Comparison of ENCODE assay signal across 16 cellular contexts in the genomic region with DNA sequence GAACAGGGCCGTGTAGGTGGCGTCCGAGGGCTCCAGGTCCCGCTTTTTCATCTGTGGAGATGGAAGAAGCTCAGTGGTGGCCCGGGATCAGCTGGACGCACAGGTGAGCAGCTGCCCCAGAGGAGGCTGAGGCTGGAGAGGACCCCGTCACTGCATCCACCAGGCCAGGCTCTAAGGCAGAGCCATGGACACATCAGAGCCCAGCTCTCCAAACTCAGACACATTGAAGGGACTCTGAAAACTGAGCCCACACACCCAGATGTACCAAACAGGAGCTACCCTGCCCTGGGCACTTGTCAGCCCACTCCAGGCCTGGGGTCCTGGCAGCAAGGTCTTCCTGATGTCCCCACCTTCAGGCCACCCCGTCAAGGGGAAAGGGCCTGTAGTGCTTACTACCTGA.
"Had no signal": no experiment of that assay in that cellular context is flagged by ENCODE, and none has a peak within 500 bp of the region (broad histone marks: within the 10 kb centered on the region; RNA-seq: fewer than 3 reads in every experiment).

No MANE protein-coding gene starts in this region.

- ATAC-seq: naive thymus-derived CD4-positive, alpha-beta T cell; stimulated activated naive CD8-positive, alpha-beta T cell treated with anti-CD3 and anti-CD28 coated beads, Interleukin-15, Interleukin-2, amounts not matched to agents 100 U/mL and 50 U/mL, for 24 hours had no signal

- H3K27ac ChIP-seq: coronary artery, heart left ventricle, ovary, right atrium auricular region, sigmoid colon, skin epidermis, suprapubic skin, tibial artery, upper lobe of right lung, vagina had no signal

- H3K4me3 ChIP-seq: coronary artery, heart left ventricle, ovary, right atrium auricular region, sigmoid colon, skin epidermis, suprapubic skin, tibial artery, upper lobe of right lung, vagina had no signal

- H3K27me3 ChIP-seq: heart left ventricle, ovary, right atrium auricular region, sigmoid colon, suprapubic skin, tibial artery, upper lobe of right lung, vagina had no signal

- DNase-seq: effector CD4-positive, alpha-beta T cell; endodermal cell; hippocampal formation; kidney glomerular epithelial cell; ovary; sigmoid colon; stimulated activated naive CD8-positive, alpha-beta T cell treated with anti-CD3 and anti-CD28 coated beads, Interleukin-15, Interleukin-2, amounts not matched to agents 100 U/mL and 50 U/mL, for 24 hours; tibial artery; upper lobe of right lung had no signal

- H3K9me3 ChIP-seq: heart left ventricle, ovary, right atrium auricular region, sigmoid colon, suprapubic skin, tibial artery, upper lobe of right lung, vagina had no signal

- H3K4me1 ChIP-seq: heart left ventricle, right atrium auricular region, sigmoid colon, suprapubic skin, tibial artery, upper lobe of right lung, vagina had no signal

- H3K36me3 ChIP-seq: ovary had no signal
